Comparison of ENCODE assay signal across 9 cellular contexts in genomic region chr7:86963599-86964230, GRCh38.
A peak's percentile ranks its signal among the peaks of the same experiment; 100 is the strongest.
DNase-seq lines count a peak whose midpoint lies in the region; ATAC-seq, FAIRE-seq and TF ChIP-seq lines count a peak whose summit lies in the region.
"Had no signal": no experiment of that assay in that cellular context is flagged by ENCODE, and none has a peak within 500 bp of the region (broad histone marks: within the 10 kb centered on the region; RNA-seq: fewer than 3 reads in every experiment).

No MANE protein-coding gene starts in this region.

- peaks cover 0 to 51% of the 10 kb centered on the region in 2 experiments; a peak in 3 of 4 replicates for H3K79me2 ChIP-seq in H1 (ENCODE audit: control insufficient read depth in 1 of 2, insufficient read depth in 2 of 2, low read length in 2 of 2)

- no peak for TF ChIP-seq POLR2A in H1 (IDR thresholded peaks at IDR 0.05; ENCODE audit: control extremely low read depth in 1 of 2, low read depth in 2 of 2, low read length in 2 of 2)
- no peak for TF ChIP-seq POLR2A in esophagus muscularis mucosa (IDR thresholded peaks at IDR 0.05; ENCODE audit: low read depth)

- H3K4ac ChIP-seq in H1 (replicated peaks; ENCODE audit: insufficient read length, low read depth, low read length), result no peak overlapping the region

- peak overlapping the region; percentile 19; the same call in 1 of the 2 replicates for H2BK12ac ChIP-seq in H1 (ENCODE audit: low read depth, low read length)

- no peak for TF ChIP-seq EP300 in H1 (IDR thresholded peaks at IDR 0.05; ENCODE audit: borderline replicate concordance in 1 of 2, low read depth in 2 of 2, low read length in 2 of 2)
- no peak for TF ChIP-seq EP300 in esophagus muscularis mucosa (IDR thresholded peaks at IDR 0.05)

- no peak overlapping the region for H4K5ac ChIP-seq in H1 (ENCODE audit: insufficient read length, low read depth, low read length)

- no peaks in the 10 kb centered on the region for H3K23me2 ChIP-seq in H1 (ENCODE audit: low read depth, low read length)

- no peak overlapping the region for H3K4me2 ChIP-seq in H1 (ENCODE audit: insufficient read depth in 1 of 2, low read depth in 2 of 2, low read length in 2 of 2)

- H3K4me1 ChIP-seq in H1 (replicated peaks in 1 of 4; ENCODE audit: control insufficient read depth in 3 of 4, insufficient read depth in 4 of 4, low read length in 3 of 4), result peaks cover 2 to 13% (median 9%) of the 10 kb centered on the region in 4 experiments
- H3K4me1 ChIP-seq in SJCRH30, result peaks cover 22% of the 10 kb centered on the region; the same call in 1 of the 2 replicates
- peaks cover 0 to 5% (median 2%) of the 10 kb centered on the region in 4 donors for H3K4me1 ChIP-seq in esophagus muscularis mucosa

- 70% methylated on average over 2 of the region's 2 CpGs; no CpG with 5 or more reads in 1 of the 2 experiments for WGBS in H1 (ENCODE audit: extremely low coverage in 1 of 2, insufficient coverage in 1 of 2, insufficient read length in 1 of 2, insufficient replicate concordance in 2 of 2, low coverage in 1 of 2, low lambda C conversion rate in 2 of 2, missing lambda C conversion rate in 1 of 2), 2 experiments
- 72% methylated on average over 2 of the region's 2 CpGs for WGBS in esophagus muscularis mucosa

- intact Hi-C loops in esophagus muscularis mucosa (cut with DNase I) (no loop called here), Calu3 (cut with micrococcal nuclease; ENCODE audit: unreplicated experiment) (no loop called here)

- CTCF ChIA-PET in H1 (lab: Charles Lee; ENCODE audit: partially characterized antibody) (interaction anchor here (1.0 to 1.6 kb wide), 4 partner anchors 8 to 166 kb away, joined by 3 to 7 read pairs (median 3); no protein-coding TSS in a partner anchor), Calu3 (lab: Charles Lee) (no interaction called here)

- no peak overlapping the region for H4K91ac ChIP-seq in H1 (replicated peaks; ENCODE audit: insufficient read length, low read length)

- no peaks in the 10 kb centered on the region for H3K36me3 Mint-ChIP-seq in Calu3 (ENCODE audit: insufficient read depth, unreplicated experiment)

- no peak overlapping the region for H2AFZ ChIP-seq in H1 (ENCODE audit: low read length)

- no peak overlapping the region for H3K56ac ChIP-seq in H1 (replicated peaks; ENCODE audit: insufficient read length, low read depth, low read length)

- no peak overlapping the region for H3K27ac ChIP-seq in H1 (ENCODE audit: low read depth, low read length)
- no peak overlapping the region for H3K27ac ChIP-seq in SJCRH30
- no peak overlapping the region for H3K27ac ChIP-seq in esophagus muscularis mucosa (replicated peaks in 1 of 4)

- H4K20me1 ChIP-seq in H1 (replicated peaks in 1 of 2; ENCODE audit: control insufficient read depth in 1 of 2, insufficient read depth in 2 of 2, low read length in 2 of 2), result peaks cover 4% of the 10 kb centered on the region in 2 experiments

- no peaks in the 10 kb centered on the region for H3K27me3 ChIP-seq in H1 (replicated peaks in 1 of 4; ENCODE audit: control insufficient read depth in 3 of 4, extremely low read depth in 1 of 4, insufficient read depth in 3 of 4, low read length in 3 of 4)
- H3K27me3 ChIP-seq in SJCRH30, result no peaks in the 10 kb centered on the region
- no peaks in the 10 kb centered on the region for H3K27me3 ChIP-seq in esophagus muscularis mucosa

- H2BK5ac ChIP-seq in H1 (ENCODE audit: low read depth, low read length), result no peak overlapping the region

- peaks cover 2% of the 10 kb centered on the region for H3K9me3 Mint-ChIP-seq in Calu3 (ENCODE audit: low read depth, unreplicated experiment)

- FAIRE-seq in H1 (lab: Jason Lieb, UNC), result no peak

- no peak overlapping the region for H3K27ac Mint-ChIP-seq in Calu3 (ENCODE audit: unreplicated experiment)

- POLR2A ChIA-PET in H1 (lab: Charles Lee; ENCODE audit: partially characterized antibody), result interaction anchor here (1.3 kb wide), 1 partner anchor 32 kb away, joined by 3 read pairs; no protein-coding TSS in a partner anchor

- H2BK120ac ChIP-seq in H1 (replicated peaks; ENCODE audit: low read depth, low read length), result no peak overlapping the region

- H3K9ac ChIP-seq in H1 (replicated peaks in 1 of 4; ENCODE audit: extremely low read depth in 1 of 4, low read depth in 3 of 4, low read length in 3 of 4), result no peak overlapping the region

- TF ChIP-seq CTCF in H1 (IDR thresholded peaks at IDR 0.05; ENCODE audit: control extremely low read depth in 1 of 3, insufficient read depth in 1 of 3, low read depth in 1 of 3, low read length in 3 of 3), result no peak
- no peak for TF ChIP-seq CTCF in esophagus muscularis mucosa (IDR thresholded peaks at IDR 0.05)
- TF ChIP-seq CTCF in Calu3 (IDR thresholded peaks at IDR 0.05; ENCODE audit: unreplicated experiment), result no peak

- H3K4me3 ChIP-seq in H1 (ENCODE audit: extremely low read depth in 1 of 4, insufficient read depth in 2 of 4, low read depth in 3 of 4, low read length in 4 of 4), result no peak overlapping the region
- no peak overlapping the region for H3K4me3 ChIP-seq in SJCRH30
- H3K4me3 ChIP-seq in esophagus muscularis mucosa, result no peak overlapping the region

- ATAC-seq in GM18498 (IDR thresholded peaks at IDR 0.05; ENCODE audit: unreplicated experiment), result peak; percentile 97
- ATAC-seq in GM21367 (IDR thresholded peaks at IDR 0.05; ENCODE audit: unreplicated experiment), result peak; percentile 88
- peak; percentile 82 for ATAC-seq in HG03280 (IDR thresholded peaks at IDR 0.05; ENCODE audit: unreplicated experiment)

- no peak overlapping the region for H3K14ac ChIP-seq in H1 (ENCODE audit: insufficient read length)

- no peak overlapping the region for H2BK20ac ChIP-seq in H1 (ENCODE audit: low read length)

- H3K23ac ChIP-seq in H1 (ENCODE audit: insufficient read length), result no peak overlapping the region

- H2BK15ac ChIP-seq in H1 (ENCODE audit: low read length), result no peak overlapping the region

- DNase-seq in H1 (ENCODE audit: low read depth in 1 of 2, low spot score in 2 of 2) (no peak), SJCRH30 (no peak), esophagus muscularis mucosa (ENCODE audit: extremely low spot score) (no peak), Calu3 (no peak)
- no peak for DNase-seq in activated CD4-positive, CD25-positive, alpha-beta regulatory T cell treated with anti-CD3 and anti-CD28 coated beads, Interleukin-2, amount 50 U/mL, for 72 hours
- DNase-seq: stimulated activated CD4-positive, alpha-beta T cell treated with anti-CD3 and anti-CD28 coated beads, Interleukin-4, amount 100 ng/mL, for 1 hour had no signal

- H3K79me1 ChIP-seq in H1 (ENCODE audit: low read depth, low read length), result peaks cover 3% of the 10 kb centered on the region; the same call in 1 of the 2 replicates

- H4K8ac ChIP-seq in H1 (ENCODE audit: extremely low read depth, insufficient read depth, low read length), result no peak overlapping the region

- no peak overlapping the region for H3K4me3 Mint-ChIP-seq in Calu3 (ENCODE audit: low read depth, unreplicated experiment)

- peaks cover 0 to 6% of the 10 kb centered on the region in 2 experiments; a peak in 2 of 4 replicates for H3K9me3 ChIP-seq in H1 (ENCODE audit: insufficient read depth in 2 of 2, low read depth in 1 of 2, low read length in 1 of 2)
- H3K9me3 ChIP-seq in SJCRH30 (replicated peaks), result no peaks in the 10 kb centered on the region
- H3K9me3 ChIP-seq in esophagus muscularis mucosa, result peaks cover 0 to 4% (median 0%) of the 10 kb centered on the region in 4 donors

- no peak overlapping the region for H2AK5ac ChIP-seq in H1 (ENCODE audit: low read depth, low read length)

- BruUV-seq in Calu3 (replicated peaks; lab: Mats Ljungman, UMichigan), result no TSS peak

- H3K27me3 Mint-ChIP-seq in Calu3 (ENCODE audit: unreplicated experiment), result no peaks in the 10 kb centered on the region

- TF ChIP-seq RAD21 in H1 (IDR thresholded peaks at IDR 0.05 in 1 of 2, conservative IDR thresholded peaks at IDR 0.05 in 1 of 2; ENCODE audit: low read depth in 2 of 2, low read length in 2 of 2), result no peak

- no peak overlapping the region for H3K18ac ChIP-seq in H1 (ENCODE audit: extremely low read depth, low read length)

- H3K36me3 ChIP-seq in H1 (ENCODE audit: control insufficient read depth in 2 of 4, insufficient read depth in 4 of 4, low read length in 3 of 4) (peaks cover 0 to 3% (median under 1%) of the 10 kb centered on the region in 4 experiments; a peak in 1 of 8 replicates), SJCRH30 (no peaks in the 10 kb centered on the region), esophagus muscularis mucosa (no peaks in the 10 kb centered on the region)

- H3K4me1 Mint-ChIP-seq in Calu3 (ENCODE audit: low read depth, unreplicated experiment), result no peaks in the 10 kb centered on the region

TF ChIP-seq in H1, 55 proteins besides CTCF, POLR2A, EP300 and RAD21:
- TF ChIP-seq GABPA (IDR thresholded peaks at IDR 0.05; ENCODE audit: borderline replicate concordance, insufficient read depth, low read length) (no peak), SP2 (IDR thresholded peaks at IDR 0.05; ENCODE audit: low read length) (no peak), TBP (IDR thresholded peaks at IDR 0.05; ENCODE audit: low read depth, low read length) (no peak), CREB1 (IDR thresholded peaks at IDR 0.05) (no peak), SIN3A (conservative IDR thresholded peaks at IDR 0.05 in 1 of 2, IDR thresholded peaks at IDR 0.05 in 1 of 2; ENCODE audit: low read depth in 1 of 2, low read length in 2 of 2) (no peak)
